ENCODE assay signal across 3 cellular contexts in the genomic region with DNA sequence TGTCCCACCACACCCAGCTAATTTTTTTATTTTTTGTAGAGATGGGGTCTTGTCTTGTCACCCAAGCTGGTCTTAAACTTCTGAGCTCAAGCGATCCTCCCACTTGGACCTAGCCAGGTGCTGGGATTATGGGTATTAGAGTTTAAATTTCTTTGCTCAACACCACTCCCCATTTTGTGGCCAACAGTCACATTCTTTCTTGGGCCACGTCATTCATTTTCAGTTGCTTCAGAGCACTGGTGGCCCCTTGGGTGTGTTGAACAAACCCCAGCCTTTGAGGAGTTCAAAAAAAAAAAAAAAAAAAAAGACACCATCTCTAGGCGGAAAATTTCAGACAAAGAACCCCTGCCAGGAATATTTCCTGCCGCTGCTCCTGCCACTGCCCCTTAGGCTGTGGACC. TPM values are rescaled to one million over a fixed set of nuclear protein-coding genes. Genes with fewer than 3 reads are reported as not detected.
"Had no signal": no experiment of that assay in that cellular context is flagged by ENCODE, and none has a peak within 500 bp of the region (broad histone marks: within the 10 kb centered on the region; RNA-seq: fewer than 3 reads in every experiment).

No MANE protein-coding gene starts in this region.

RNA-seq across cellular contexts. Expression of gene SSC4D, which starts 47.5 kb away (rescaled TPM):
- polyA plus RNA-seq: IgD-negative memory B cell had no signal

RNA-seq across cellular contexts. Expression of gene UPK3B, which starts 53.3 kb away (rescaled TPM):
- total RNA-seq: H4 had no signal
- polyA plus RNA-seq: GM23248, IgD-negative memory B cell had no signal
